ENCODE assay signal across 8 cellular contexts in the genomic region with DNA sequence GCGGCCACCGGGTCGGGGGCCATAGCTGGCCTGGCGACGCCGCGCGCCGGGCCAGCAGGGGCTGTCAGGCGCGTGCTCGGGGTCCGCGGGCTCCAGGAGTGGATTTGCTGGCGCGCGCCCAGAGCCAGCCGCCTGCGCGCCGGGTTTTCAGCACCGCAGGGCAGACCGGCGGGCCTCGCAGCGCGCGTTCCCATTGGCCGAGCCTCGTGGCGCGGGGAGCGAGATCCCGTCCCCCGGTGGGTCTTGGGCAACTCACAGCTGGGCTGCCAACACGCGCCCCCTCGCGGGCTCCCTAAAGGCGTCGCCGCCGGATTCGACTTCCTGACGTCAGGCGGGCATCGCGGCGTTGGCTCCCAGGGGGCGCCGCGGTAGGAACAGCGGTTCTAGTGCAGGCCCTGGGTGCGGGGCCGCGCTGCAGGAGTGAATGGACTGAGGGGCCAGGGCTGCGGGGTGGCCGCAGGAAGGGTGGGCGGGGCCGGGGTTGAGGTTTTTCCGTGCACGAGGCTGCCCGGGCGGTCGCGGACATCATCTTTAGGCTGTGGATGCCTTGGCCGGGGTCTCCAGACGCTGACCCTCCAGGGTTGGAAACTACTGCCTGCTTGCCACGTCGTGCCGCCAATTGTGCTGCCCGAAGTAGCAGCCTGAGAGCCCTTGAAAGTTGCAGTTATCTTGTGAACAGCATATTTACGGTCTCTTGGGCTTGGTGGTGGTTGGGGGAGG. TPM values are rescaled to one million over a fixed set of nuclear protein-coding genes. Genes with fewer than 3 reads are reported as not detected.
DNase-seq lines count a peak whose midpoint lies in the region; ATAC-seq and TF ChIP-seq lines count a peak whose summit lies in the region.

A gene (minus strand): TSS at position 268 of the 720 bp plus-strand sequence. CDS start 74 bp downstream, at position 194.

- TF ChIP-seq POLR2A in GM10847 (IDR thresholded peaks at IDR 0.05; ENCODE audit: extremely low read depth, insufficient read length): peak; percentile 23
- TF ChIP-seq POLR2A in prostate gland (IDR thresholded peaks at IDR 0.05): no peak
- TF ChIP-seq POLR2A in vagina (IDR thresholded peaks at IDR 0.05): peak in 1 of 2 donors; percentile 39

- H3K9me3 ChIP-seq in T-helper 17 cell (ENCODE audit: control insufficient read depth, low read length, poor library complexity, severe bottlenecking) (no peaks in the 10 kb centered on the region), right atrium auricular region (no peaks in the 10 kb centered on the region), prostate gland (no peaks in the 10 kb centered on the region), vagina (no peaks in the 10 kb centered on the region)

- H3K36me3 ChIP-seq in right atrium auricular region: peaks cover 7% of the 10 kb centered on the region
- H3K36me3 ChIP-seq in prostate gland: no peaks in the 10 kb centered on the region
- peaks cover 0 to 7% of the 10 kb centered on the region in 2 donors for H3K36me3 ChIP-seq in vagina

- ATAC-seq in HG02623 (IDR thresholded peaks at IDR 0.05; ENCODE audit: unreplicated experiment) (peak; percentile 56), T-helper 17 cell (peak; percentile 70)

- peaks cover 17% of the 10 kb centered on the region for H3K4me1 Mint-ChIP-seq in T-helper 17 cell

- H3K4me3 Mint-ChIP-seq in T-helper 17 cell: peak within 1 kb of the TSS; percentile 95

- peaks cover 4% of the 10 kb centered on the region for H3K27me3 Mint-ChIP-seq in T-helper 17 cell

- intact Hi-C loops in prostate gland (cut with DNase I): loop anchor here (5.0 kb wide), 2 partner anchors 70 to 155 kb away; no protein-coding TSS in a partner anchor
- intact Hi-C loops in vagina (cut with DNase I): loop anchor here (5.0 kb wide), 2 partner anchors 75 to 155 kb away; a partner anchor contains a TSS

- H3K27ac ChIP-seq in right atrium auricular region (peak within 1 kb of the TSS; percentile 96 to 99), prostate gland (peak within 1 kb of the TSS; percentile 87 to 94), vagina (peak within 1 kb of the TSS; percentile 99)

- WGBS in prostate gland: under 1% methylated on average over 46 of the region's 73 CpGs

- TF ChIP-seq CTCF in right atrium auricular region (IDR thresholded peaks at IDR 0.05): peak; percentile 38 to 70
- TF ChIP-seq CTCF in prostate gland (IDR thresholded peaks at IDR 0.05): peak; percentile 22 to 67 (median 54)
- peak in 1 of 3 experiments; percentile 25 for TF ChIP-seq CTCF in vagina (IDR thresholded peaks at IDR 0.05)

- no peaks in the 10 kb centered on the region for H3K27me3 ChIP-seq in right atrium auricular region
- no peaks in the 10 kb centered on the region for H3K27me3 ChIP-seq in prostate gland (replicated peaks; ENCODE audit: insufficient read depth)
- H3K27me3 ChIP-seq in vagina: no peaks in the 10 kb centered on the region

- DNase-seq in NCI-H146 treated with DMSO at 0.1 percent for 48 hours (lab: John Stamatoyannopoulos, UW; ENCODE audit: unreplicated experiment): peak; percentile 91
- DNase-seq in T-helper 17 cell: peak; percentile 51 to 58 (median 56)
- DNase-seq in anterior cingulate cortex (lab: John Stamatoyannopoulos, UW): peak; percentile 53 to 97 (median 90)
- DNase-seq in right atrium auricular region (ENCODE audit: low spot score): peak; percentile 94
- DNase-seq in prostate gland (ENCODE audit: low spot score): peak; percentile 64
- no peak for DNase-seq in vagina (ENCODE audit: extremely low spot score in 2 of 2)

- H3K4me1 ChIP-seq in right atrium auricular region (peaks cover 0 to 14% of the 10 kb centered on the region in 2 donors), prostate gland (replicated peaks) (no peaks in the 10 kb centered on the region), vagina (peaks cover 21% of the 10 kb centered on the region)

- H3K4me3 ChIP-seq in right atrium auricular region (peak within 1 kb of the TSS; percentile 60 to 78), prostate gland (peak within 1 kb of the TSS; percentile 60 to 66), vagina (peak within 1 kb of the TSS; percentile 51 to 83)

- peak within 1 kb of the TSS; percentile 85 for H3K27ac Mint-ChIP-seq in T-helper 17 cell

- no peaks in the 10 kb centered on the region for H3K36me3 Mint-ChIP-seq in T-helper 17 cell (ENCODE audit: low read depth)

RNA-seq across cellular contexts. Expression of the gene that starts here (rescaled TPM):
- total RNA-seq in T-helper 17 cell (1 to 10 TPM; 1.2 to 4.6 TPM), right atrium auricular region (10 to 100 TPM; 21.8 to 28.4 TPM), prostate gland (10 to 100 TPM; 15.0 to 38.7 TPM), vagina (9.8 TPM)

Comparison
In these comparisons a context has a peak if more than half of its experiments do, and no peak if none do; other contexts are left out.
1. DNase-seq: peak in NCI-H146 treated with DMSO at 0.1 percent for 48 hours (single experiment), T-helper 17 cell (3 of 3), anterior cingulate cortex (58 of 58), right atrium auricular region (single experiment) and prostate gland (single experiment); none in vagina (0 of 2).
2. Peak in every context shown above with its lines, with median percentiles within 50 percentile points of each other: H3K27ac ChIP-seq and H3K4me3 ChIP-seq.